Comparison of ENCODE assay signal across 1 cellular context in genomic region chr17:38559880-38560230, GRCh38.
TF ChIP-seq lines count a peak whose summit lies in the region.

No MANE protein-coding gene starts in this region.

TF ChIP-seq in HepG2, 621 proteins besides CTCF, POLR2A, EP300 and RAD21 (continued from another document):
- TF ChIP-seq ZNF720 (CRISPR knock-in tag; IDR thresholded peaks at IDR 0.05) (no peak), MLX (CRISPR knock-in tag; IDR thresholded peaks at IDR 0.05) (no peak; the same call in 1 of the 2 replicates), SMAD9 (CRISPR knock-in tag; IDR thresholded peaks at IDR 0.05) (no peak), SOX5 (CRISPR knock-in tag; IDR thresholded peaks at IDR 0.05; ENCODE audit: borderline replicate concordance) (no peak), WIZ (CRISPR knock-in tag; IDR thresholded peaks at IDR 0.05) (0 out of 2 replicates have a peak, but pooled peaks have one; percentile 7), ZSCAN31 (CRISPR knock-in tag; IDR thresholded peaks at IDR 0.05; ENCODE audit: low read depth) (no peak), FOXO4 (CRISPR knock-in tag; conservative IDR thresholded peaks at IDR 0.05) (0 out of 2 replicates have a peak, but pooled peaks have one; percentile 77), ERF (CRISPR knock-in tag; IDR thresholded peaks at IDR 0.05) (no peak), ZNF709 (CRISPR knock-in tag; IDR thresholded peaks at IDR 0.05) (no peak), SKIL (CRISPR knock-in tag; IDR thresholded peaks at IDR 0.05; ENCODE audit: borderline replicate concordance) (no peak), NR2F6 (IDR thresholded peaks at IDR 0.05) (no peak), NR2F6 (CRISPR knock-in tag; IDR thresholded peaks at IDR 0.05) (no peak), NR3C1 (CRISPR knock-in tag; IDR thresholded peaks at IDR 0.05) (no peak), ZNF782 (CRISPR knock-in tag; IDR thresholded peaks at IDR 0.05; ENCODE audit: borderline replicate concordance) (no peak), ZSCAN30 (CRISPR knock-in tag; IDR thresholded peaks at IDR 0.05) (no peak)
